Comparison of ENCODE assay signal across 15 cellular contexts in genomic region chr21:31666445-31667010, GRCh38. TPM values are rescaled to one million over a fixed set of nuclear protein-coding genes. Genes with fewer than 3 reads are reported as not detected.
DNase-seq lines count a peak whose midpoint lies in the region; ATAC-seq lines count a peak whose summit lies in the region.
"Had no signal": no experiment of that assay in that cellular context is flagged by ENCODE, and none has a peak within 500 bp of the region (broad histone marks: within the 10 kb centered on the region; RNA-seq: fewer than 3 reads in every experiment).

No MANE protein-coding gene starts in this region.

- peak overlapping the region; percentile 33 for H3K27ac Mint-ChIP-seq in activated naive CD4-positive, alpha-beta T cell treated with anti-CD3 and anti-CD28 coated beads for 36 hours
- peak overlapping the region; percentile 78 for H3K27ac Mint-ChIP-seq in activated naive CD8-positive, alpha-beta T cell
- peak overlapping the region; percentile 70 for H3K27ac Mint-ChIP-seq in stimulated activated memory B cell treated with anti-CD40 and anti-IgM and Interleukin-4, amounts not matched to agents 10 μg/mL and 1 μg/mL and 100 μg/mL, for 72 hours
- H3K27ac Mint-ChIP-seq: T-helper 1 cell treated with Interleukin-12 subunit alpha and Interleukin-12 subunit beta and Interleukin-4 antibody, amounts not matched to agents 30 μg/mL and 1 μg/mL, for 36 hours had no signal

- no peak for DNase-seq in activated naive CD4-positive, alpha-beta T cell treated with anti-CD3 and anti-CD28 coated beads for 36 hours
- no peak for DNase-seq in activated naive CD4-positive, alpha-beta T cell treated with Interleukin-2 at 50 U/mL for 16 hours
- DNase-seq in NOMO-1 (lab: John Stamatoyannopoulos, UW; ENCODE audit: unreplicated experiment in 2 of 2), result peak; percentile 45 to 69
- DNase-seq in right cardiac atrium, result no peak
- no peak for DNase-seq in SKM-1 (lab: John Stamatoyannopoulos, UW; ENCODE audit: unreplicated experiment)
- DNase-seq: DMS 273 treated with DMSO at 0.1 percent for 48 hours; glutamatergic neuron; NCI-H1105 treated with DMSO at 0.1 percent for 48 hours; NCI-H2227 treated with DMSO at 0.1 percent for 48 hours; stimulated activated CD4-positive, alpha-beta T cell treated with anti-CD3 and anti-CD28 coated beads, Interleukin-12 subunit alpha, Interleukin-12 subunit beta, amount 100 ng/mL, for 4 hours had no signal

- intact Hi-C loops in activated naive CD4-positive, alpha-beta T cell treated with anti-CD3 and anti-CD28 coated beads for 36 hours (cut with micrococcal nuclease), result loop anchor here (5.0 to 10.0 kb wide), 3 partner anchors 46 to 952 kb away; partner anchors contain the start of genes KRTAP21-3 and URB1
- intact Hi-C loops in right cardiac atrium (cut with DNase I), result no loop called here

- peaks cover 4% of the 10 kb centered on the region for H3K4me1 ChIP-seq in right cardiac atrium (ENCODE audit: control insufficient read depth, insufficient read depth, low read length)
- H3K4me1 ChIP-seq: parathyroid adenoma had no signal

- H3K4me3 Mint-ChIP-seq in activated naive CD4-positive, alpha-beta T cell treated with anti-CD3 and anti-CD28 coated beads for 36 hours, result no peak overlapping the region
- peak overlapping the region; percentile 17 for H3K4me3 Mint-ChIP-seq in activated naive CD8-positive, alpha-beta T cell
- H3K4me3 Mint-ChIP-seq in stimulated activated memory B cell treated with anti-CD40 and anti-IgM and Interleukin-4, amounts not matched to agents 10 μg/mL and 1 μg/mL and 100 μg/mL, for 72 hours, result no peak overlapping the region
- H3K4me3 Mint-ChIP-seq: T-helper 1 cell treated with Interleukin-12 subunit alpha and Interleukin-12 subunit beta and Interleukin-4 antibody, amounts not matched to agents 30 μg/mL and 1 μg/mL, for 36 hours had no signal

- CTCF ChIA-PET in activated naive CD4-positive, alpha-beta T cell treated with anti-CD3 and anti-CD28 coated beads for 36 hours (lab: Charles Lee), result interaction anchor here (0.7 kb wide), 1 partner anchor 346 kb away, joined by 4 read pairs; no protein-coding TSS in a partner anchor

- H3K9me3 ChIP-seq in right cardiac atrium (ENCODE audit: control insufficient read depth, low read length), result no peaks in the 10 kb centered on the region

- H3K27ac ChIP-seq in right cardiac atrium (ENCODE audit: low read length), result no peak overlapping the region
- H3K27ac ChIP-seq: parathyroid adenoma had no signal

- no peak overlapping the region for H3K4me3 ChIP-seq in right cardiac atrium (ENCODE audit: low read length)

- no peaks in the 10 kb centered on the region for H3K9me3 Mint-ChIP-seq in activated naive CD4-positive, alpha-beta T cell treated with anti-CD3 and anti-CD28 coated beads for 36 hours
- no peaks in the 10 kb centered on the region for H3K9me3 Mint-ChIP-seq in activated naive CD8-positive, alpha-beta T cell (ENCODE audit: low read depth)
- H3K9me3 Mint-ChIP-seq in stimulated activated memory B cell treated with anti-CD40 and anti-IgM and Interleukin-4, amounts not matched to agents 10 μg/mL and 1 μg/mL and 100 μg/mL, for 72 hours, result no peaks in the 10 kb centered on the region
- H3K9me3 Mint-ChIP-seq: T-helper 1 cell treated with Interleukin-12 subunit alpha and Interleukin-12 subunit beta and Interleukin-4 antibody, amounts not matched to agents 30 μg/mL and 1 μg/mL, for 36 hours had no signal

- H3K4me1 Mint-ChIP-seq in activated naive CD4-positive, alpha-beta T cell treated with anti-CD3 and anti-CD28 coated beads for 36 hours (ENCODE audit: low read depth), result peaks cover 87% of the 10 kb centered on the region
- peaks cover 72% of the 10 kb centered on the region for H3K4me1 Mint-ChIP-seq in activated naive CD8-positive, alpha-beta T cell (ENCODE audit: low read depth)
- peaks cover 46% of the 10 kb centered on the region for H3K4me1 Mint-ChIP-seq in stimulated activated memory B cell treated with anti-CD40 and anti-IgM and Interleukin-4, amounts not matched to agents 10 μg/mL and 1 μg/mL and 100 μg/mL, for 72 hours

- 76% methylated on average over 5 of the region's 5 CpGs for WGBS in right cardiac atrium

- ATAC-seq in stimulated activated memory B cell treated with anti-CD40 and anti-IgM and Interleukin-4, amounts not matched to agents 10 μg/mL and 1 μg/mL and 100 μg/mL, for 72 hours, result no peak
- ATAC-seq in right cardiac atrium, result no peak
- no peak for ATAC-seq in HG03457 (IDR thresholded peaks at IDR 0.05; ENCODE audit: unreplicated experiment)

- peaks cover 57% of the 10 kb centered on the region for H3K36me3 Mint-ChIP-seq in activated naive CD4-positive, alpha-beta T cell treated with anti-CD3 and anti-CD28 coated beads for 36 hours (ENCODE audit: low read depth)
- peaks cover 22% of the 10 kb centered on the region for H3K36me3 Mint-ChIP-seq in activated naive CD8-positive, alpha-beta T cell
- H3K36me3 Mint-ChIP-seq in stimulated activated memory B cell treated with anti-CD40 and anti-IgM and Interleukin-4, amounts not matched to agents 10 μg/mL and 1 μg/mL and 100 μg/mL, for 72 hours, result peaks cover 49% of the 10 kb centered on the region

- no peaks in the 10 kb centered on the region for H3K27me3 Mint-ChIP-seq in activated naive CD4-positive, alpha-beta T cell treated with anti-CD3 and anti-CD28 coated beads for 36 hours (ENCODE audit: low read depth)
- no peaks in the 10 kb centered on the region for H3K27me3 Mint-ChIP-seq in activated naive CD8-positive, alpha-beta T cell
- H3K27me3 Mint-ChIP-seq in stimulated activated memory B cell treated with anti-CD40 and anti-IgM and Interleukin-4, amounts not matched to agents 10 μg/mL and 1 μg/mL and 100 μg/mL, for 72 hours, result no peaks in the 10 kb centered on the region

- H3K27me3 ChIP-seq in right cardiac atrium (ENCODE audit: control insufficient read depth, insufficient read depth), result no peaks in the 10 kb centered on the region

RNA-seq across cellular contexts. Expression of gene SOD1, which starts 7.0 kb away (rescaled TPM):
- total RNA-seq in activated naive CD4-positive, alpha-beta T cell treated with anti-CD3 and anti-CD28 coated beads for 36 hours, result 100 to 1,000 TPM; 281 to 297 TPM
- 100 to 1,000 TPM; 331 to 391 (median 359) TPM for total RNA-seq in right cardiac atrium
- 665 TPM for polyA plus RNA-seq in right cardiac atrium

Comparison
In these comparisons a context has a peak if more than half of its experiments do, and no peak if none do; other contexts are left out.
1. DNase-seq: peak in NOMO-1 (2 of 2); none in activated naive CD4-positive, alpha-beta T cell treated with anti-CD3 and anti-CD28 coated beads for 36 hours (single experiment), activated naive CD4-positive, alpha-beta T cell treated with Interleukin-2 at 50 U/mL for 16 hours (single experiment), right cardiac atrium (0 of 3) and SKM-1 (single experiment).
2. Peak in every context shown above with its lines, with median percentiles within 50 percentile points of each other: H3K27ac Mint-ChIP-seq.